Comparison of ENCODE assay signal across 8 cellular contexts in the genomic region with DNA sequence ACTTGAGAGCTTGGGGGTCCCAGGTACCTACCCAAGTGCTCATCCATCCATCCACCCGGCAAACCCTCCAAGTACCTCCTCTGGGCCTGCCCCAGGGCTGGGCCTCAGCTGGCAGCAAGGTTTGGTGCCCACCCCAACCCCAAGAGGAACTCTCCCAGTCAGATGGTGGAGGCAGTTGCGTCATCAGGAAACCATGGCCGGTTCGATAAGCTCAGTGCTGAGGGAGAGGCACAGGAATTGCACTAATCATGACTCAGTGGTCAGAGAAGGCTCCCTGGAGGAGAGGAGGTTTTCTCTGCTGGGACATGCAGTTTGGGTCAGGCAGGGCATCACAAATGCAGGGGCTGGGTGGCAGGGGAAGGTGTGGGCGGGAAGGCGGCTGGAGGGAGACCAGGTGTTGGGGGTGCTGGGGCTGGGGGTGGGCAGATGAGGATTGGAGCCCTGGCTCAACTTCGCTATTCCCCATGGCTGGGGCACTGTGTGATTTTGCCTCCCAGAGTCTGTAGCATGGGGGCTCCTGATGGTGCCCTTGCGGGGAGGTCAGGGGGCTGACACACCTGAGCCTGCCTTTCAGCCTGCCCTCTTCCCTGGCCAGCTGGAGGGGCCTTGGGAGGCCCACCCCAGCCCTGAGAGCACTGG. TPM values are rescaled to one million over a fixed set of nuclear protein-coding genes. Genes with fewer than 3 reads are reported as not detected.
DNase-seq lines count a peak whose midpoint lies in the region; ATAC-seq and TF ChIP-seq lines count a peak whose summit lies in the region.

No MANE protein-coding gene starts in this region.

- TF ChIP-seq CTCF in colonic mucosa (IDR thresholded peaks at IDR 0.05) (no peak), Caco-2 (IDR thresholded peaks at IDR 0.05; ENCODE audit: insufficient read depth in 1 of 2, low read depth in 1 of 2, low read length in 1 of 2, severe bottlenecking in 1 of 2, unreplicated experiment in 1 of 2) (no peak)

- POLR2A ChIA-PET in CD8-positive, alpha-beta memory T cell (lab: Charles Lee) = interaction anchor here (1.2 kb wide), 1 partner anchor 15 kb away, joined by 3 read pairs; no protein-coding TSS in a partner anchor
- POLR2A ChIA-PET in Caco-2 (lab: Charles Lee) = no interaction called here

- no peaks in the 10 kb centered on the region for H3K9me3 Mint-ChIP-seq in CD8-positive, alpha-beta memory T cell
- no peaks in the 10 kb centered on the region for H3K9me3 Mint-ChIP-seq in Caco-2 (ENCODE audit: unreplicated experiment)

- BruUV-seq in Caco-2 (replicated peaks; lab: Mats Ljungman, UMichigan) = no TSS peak

- peaks cover 91% of the 10 kb centered on the region for H3K4me1 ChIP-seq in CD8-positive, alpha-beta memory T cell (ENCODE audit: insufficient read depth, low read length)
- H3K4me1 ChIP-seq in colonic mucosa (peaks cover 46% of the 10 kb centered on the region), mucosa of rectum (ENCODE audit: control insufficient read depth in 2 of 2, insufficient read depth in 2 of 2, low read length in 2 of 2) (peaks cover 60 to 61% of the 10 kb centered on the region in 2 donors), Caco-2 (no peaks in the 10 kb centered on the region)

- H3K27ac Mint-ChIP-seq in CD8-positive, alpha-beta memory T cell = peak overlapping the region; percentile 99 to 100 (median 100)
- H3K27ac Mint-ChIP-seq in Caco-2 (ENCODE audit: unreplicated experiment) = no peak overlapping the region

- H3K27me3 ChIP-seq in CD8-positive, alpha-beta memory T cell (ENCODE audit: insufficient read depth, low read length, poor library complexity, severe bottlenecking) = no peaks in the 10 kb centered on the region
- H3K27me3 ChIP-seq in colonic mucosa (no peaks in the 10 kb centered on the region), mucosa of rectum (ENCODE audit: control insufficient read depth in 2 of 2, insufficient read depth in 2 of 2, low read length in 2 of 2) (no peaks in the 10 kb centered on the region), Caco-2 (replicated peaks; ENCODE audit: control insufficient read depth, insufficient read depth, low read length) (no peaks in the 10 kb centered on the region)

- DNase-seq in CD8-positive, alpha-beta memory T cell = no peak
- DNase-seq in NOMO-1 treated with DMSO at 0.1 percent for 48 hours (lab: John Stamatoyannopoulos, UW; ENCODE audit: unreplicated experiment) (peak; percentile 56), colonic mucosa (peak; percentile 68), Caco-2 (no peak)
- DNase-seq in activated CD4-positive, alpha-beta T cell treated with anti-CD3 and anti-CD28 coated beads, Interleukin-2, amount 50 U/mL, for 1 hour = no peak

- H3K36me3 ChIP-seq in CD8-positive, alpha-beta memory T cell (ENCODE audit: insufficient read depth, low read length) = no peaks in the 10 kb centered on the region
- H3K36me3 ChIP-seq in colonic mucosa = no peaks in the 10 kb centered on the region
- peaks cover 2 to 11% of the 10 kb centered on the region in 2 donors for H3K36me3 ChIP-seq in mucosa of rectum (ENCODE audit: control insufficient read depth in 2 of 2, insufficient read depth in 2 of 2, low read length in 2 of 2)
- H3K36me3 ChIP-seq in Caco-2 (ENCODE audit: control insufficient read depth, insufficient read depth, low read length) = no peaks in the 10 kb centered on the region

- no peaks in the 10 kb centered on the region for H3K9me3 ChIP-seq in CD8-positive, alpha-beta memory T cell (ENCODE audit: low read length)
- H3K9me3 ChIP-seq in colonic mucosa (no peaks in the 10 kb centered on the region), mucosa of rectum (ENCODE audit: control insufficient read depth in 2 of 2, low read length in 2 of 2) (no peaks in the 10 kb centered on the region), Caco-2 (no peaks in the 10 kb centered on the region)

- no peak overlapping the region for H3K4me3 ChIP-seq in CD8-positive, alpha-beta memory T cell (ENCODE audit: low read length)
- H3K4me3 ChIP-seq in colonic mucosa = no peak overlapping the region
- H3K4me3 ChIP-seq in mucosa of rectum (ENCODE audit: low read length in 2 of 2) = no peak overlapping the region
- no peak overlapping the region for H3K4me3 ChIP-seq in Caco-2 (ENCODE audit: low read depth, low read length)

- H3K27ac ChIP-seq in CD8-positive, alpha-beta memory T cell (ENCODE audit: low read depth, low read length) = peak overlapping the region; percentile 46
- H3K27ac ChIP-seq in colonic mucosa (no peak overlapping the region), mucosa of rectum (ENCODE audit: low read depth in 2 of 2, low read length in 2 of 2) (peak overlapping the region; percentile 23 to 52)

- CTCF ChIA-PET in CD8-positive, alpha-beta memory T cell (lab: Charles Lee) = interaction anchor here (0.6 to 31.7 kb wide), 4 partner anchors 11 to 92 kb away, joined by 3 to 1032 read pairs (median 110); a partner anchor contains a TSS
- CTCF ChIA-PET in Caco-2 (lab: Charles Lee) = no interaction called here

- H3K4me1 Mint-ChIP-seq in CD8-positive, alpha-beta memory T cell = peaks cover 86 to 98% (median 89%) of the 10 kb centered on the region in 3 donors
- H3K4me1 Mint-ChIP-seq in Caco-2 (ENCODE audit: low read depth, unreplicated experiment) = peaks cover under 1% of the 10 kb centered on the region

- H3K4me3 Mint-ChIP-seq in CD8-positive, alpha-beta memory T cell = peak overlapping the region in 6 of 7 donors; percentile 37 to 82 (median 66)
- no peak overlapping the region for H3K4me3 Mint-ChIP-seq in Caco-2 (ENCODE audit: unreplicated experiment)

- intact Hi-C loops in colonic mucosa (cut with DNase I) = no loop called here
- intact Hi-C loops in Caco-2 (cut with micrococcal nuclease; ENCODE audit: unreplicated experiment) = no loop called here

- ATAC-seq in GM21447 (IDR thresholded peaks at IDR 0.05; ENCODE audit: unreplicated experiment) (no peak), HG03139 (IDR thresholded peaks at IDR 0.05; ENCODE audit: unreplicated experiment) (no peak)

- peaks cover 0 to 5% of the 10 kb centered on the region in 2 donors for H3K27me3 Mint-ChIP-seq in CD8-positive, alpha-beta memory T cell
- no peaks in the 10 kb centered on the region for H3K27me3 Mint-ChIP-seq in Caco-2 (ENCODE audit: insufficient read depth, unreplicated experiment)

- H3K9ac ChIP-seq in colonic mucosa (ENCODE audit: low read depth in 2 of 2, low read length in 2 of 2) = peak overlapping the region in 1 of 2 donors; percentile 34
- H3K9ac ChIP-seq in mucosa of rectum (ENCODE audit: low read depth in 1 of 2, low read length in 2 of 2) = no peak overlapping the region

- H3K36me3 Mint-ChIP-seq in CD8-positive, alpha-beta memory T cell = peaks cover 4 to 13% (median 6%) of the 10 kb centered on the region in 3 donors
- peaks cover 79% of the 10 kb centered on the region for H3K36me3 Mint-ChIP-seq in Caco-2 (ENCODE audit: insufficient read depth, unreplicated experiment)

RNA-seq across cellular contexts. Expression of a gene that starts 32.2 kb away (rescaled TPM):
- total RNA-seq in CD8-positive, alpha-beta memory T cell = 10 to 100 TPM; 46.8 to 48.9 TPM
- polyA plus RNA-seq in CD8-positive, alpha-beta memory T cell = 11.1 TPM
- total RNA-seq in colonic mucosa = 10 to 100 TPM; 26.4 to 40.9 TPM
- total RNA-seq in Caco-2 (2022) = 15.6 and 16.1 TPM in 2 replicates

Comparison
In these comparisons a context has a peak if more than half of its experiments do, and no peak if none do; other contexts are left out.
1. DNase-seq: peak in NOMO-1 treated with DMSO at 0.1 percent for 48 hours (single experiment) and colonic mucosa (single experiment); none in CD8-positive, alpha-beta memory T cell (0 of 5), Caco-2 (0 of 2) and activated CD4-positive, alpha-beta T cell treated with anti-CD3 and anti-CD28 coated beads, Interleukin-2, amount 50 U/mL, for 1 hour (single experiment).